ENCODE assay signal across 8 cellular contexts in the genomic region with DNA sequence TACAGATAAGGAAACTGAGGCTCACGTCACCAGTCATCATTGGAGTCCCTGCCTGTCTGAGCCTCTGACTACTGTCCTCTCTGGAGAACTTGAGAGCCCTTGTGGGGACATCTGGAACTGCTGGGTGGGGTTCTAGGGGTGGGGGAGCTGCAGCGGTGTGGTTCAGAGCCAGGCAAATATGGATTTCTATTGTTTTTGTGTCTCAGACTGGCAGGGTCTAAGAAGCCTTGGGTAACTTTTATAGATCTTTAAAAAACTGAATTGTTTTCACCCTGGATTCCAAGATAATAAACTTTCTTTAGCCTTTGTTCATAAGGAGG. TPM values are rescaled to one million over a fixed set of nuclear protein-coding genes. Genes with fewer than 3 reads are reported as not detected.
DNase-seq lines count a peak whose midpoint lies in the region; ATAC-seq and TF ChIP-seq lines count a peak whose summit lies in the region.

No MANE protein-coding gene starts in this region.

- WGBS in suprapubic skin = 55% methylated on average over 2 of the region's 2 CpGs

- intact Hi-C loops in Calu3 (cut with micrococcal nuclease; ENCODE audit: unreplicated experiment) (no loop called here), left cardiac atrium (cut with DNase I) (no loop called here)

- ATAC-seq in HG02798 (IDR thresholded peaks at IDR 0.05; ENCODE audit: poor library complexity, unreplicated experiment) = peak; percentile 25
- peak; percentile 23 to 46 for ATAC-seq in left cardiac atrium

- no peak for TF ChIP-seq EP300 in suprapubic skin (IDR thresholded peaks at IDR 0.05)

- H3K4me1 ChIP-seq in suprapubic skin = peaks cover 35% of the 10 kb centered on the region

- H3K9me3 ChIP-seq in suprapubic skin = no peaks in the 10 kb centered on the region

- H3K4me3 ChIP-seq in suprapubic skin = no peak overlapping the region

- no peak overlapping the region for H3K4me3 Mint-ChIP-seq in Calu3 (ENCODE audit: low read depth, unreplicated experiment)
- H3K4me3 Mint-ChIP-seq in activated CD4-positive, alpha-beta memory T cell treated with anti-CD3 and anti-CD28 coated beads, Interleukin-2, amount 10 ng/mL, durations not matched to agents 7 days and 5 days = no peak overlapping the region

- peaks cover 9% of the 10 kb centered on the region for H3K36me3 Mint-ChIP-seq in Calu3 (ENCODE audit: insufficient read depth, unreplicated experiment)
- no peaks in the 10 kb centered on the region for H3K36me3 Mint-ChIP-seq in activated CD4-positive, alpha-beta memory T cell treated with anti-CD3 and anti-CD28 coated beads, Interleukin-2, amount 10 ng/mL, durations not matched to agents 7 days and 5 days (ENCODE audit: low read depth)

- TF ChIP-seq CTCF in Calu3 (IDR thresholded peaks at IDR 0.05; ENCODE audit: unreplicated experiment) (peak; percentile 25), suprapubic skin (IDR thresholded peaks at IDR 0.05) (peak in 1 of 2 donors; percentile 30)

- H3K27me3 ChIP-seq in suprapubic skin = no peaks in the 10 kb centered on the region

- no TSS peak for BruUV-seq in Calu3 (replicated peaks; lab: Mats Ljungman, UMichigan)

- peak overlapping the region; percentile 60 for H3K27ac Mint-ChIP-seq in Calu3 (ENCODE audit: unreplicated experiment)
- peak overlapping the region; percentile 90 for H3K27ac Mint-ChIP-seq in activated CD4-positive, alpha-beta memory T cell treated with anti-CD3 and anti-CD28 coated beads, Interleukin-2, amount 10 ng/mL, durations not matched to agents 7 days and 5 days

- DNase-seq in Calu3 = no peak
- no peak for DNase-seq in activated CD4-positive, alpha-beta memory T cell treated with anti-CD3 and anti-CD28 coated beads, Interleukin-2, amount 10 ng/mL, durations not matched to agents 7 days and 5 days
- no peak for DNase-seq in left cardiac atrium
- no peak for DNase-seq in suprapubic skin (ENCODE audit: low spot score in 2 of 2)
- no peak for DNase-seq in activated CD4-positive, CD25-positive, alpha-beta regulatory T cell treated with anti-CD3 and anti-CD28 coated beads, Interleukin-2, amount 50 U/mL, for 72 hours
- DNase-seq in NCI-H1436 treated with DMSO at 0.1 percent for 48 hours (lab: John Stamatoyannopoulos, UW) = no peak
- DNase-seq in hypothalamus (lab: John Stamatoyannopoulos, UW) = no peak

- H3K27me3 Mint-ChIP-seq in Calu3 (ENCODE audit: unreplicated experiment) = no peaks in the 10 kb centered on the region
- H3K27me3 Mint-ChIP-seq in activated CD4-positive, alpha-beta memory T cell treated with anti-CD3 and anti-CD28 coated beads, Interleukin-2, amount 10 ng/mL, durations not matched to agents 7 days and 5 days = no peaks in the 10 kb centered on the region

- POLR2A ChIA-PET in activated CD4-positive, alpha-beta memory T cell treated with anti-CD3 and anti-CD28 coated beads, Interleukin-2, amount 10 ng/mL, durations not matched to agents 7 days and 5 days (lab: Charles Lee) = interaction anchor here (0.8 to 13.6 kb wide), 11 partner anchors 12 to 102 kb away, joined by 3 to 322 read pairs (median 4); a partner anchor contains a TSS

- no peaks in the 10 kb centered on the region for H3K9me3 Mint-ChIP-seq in Calu3 (ENCODE audit: low read depth, unreplicated experiment)
- H3K9me3 Mint-ChIP-seq in activated CD4-positive, alpha-beta memory T cell treated with anti-CD3 and anti-CD28 coated beads, Interleukin-2, amount 10 ng/mL, durations not matched to agents 7 days and 5 days = no peaks in the 10 kb centered on the region

- CTCF ChIA-PET in Calu3 (lab: Charles Lee) = interaction anchor here (0.8 to 2.3 kb wide), 7 partner anchors 9 to 114 kb away, joined by 3 to 9 read pairs (median 5); no protein-coding TSS in a partner anchor
- CTCF ChIA-PET in activated CD4-positive, alpha-beta memory T cell treated with anti-CD3 and anti-CD28 coated beads, Interleukin-2, amount 10 ng/mL, durations not matched to agents 7 days and 5 days (lab: Charles Lee) = interaction anchor here (0.8 to 2.7 kb wide), 12 partner anchors 8 to 254 kb away, joined by 3 to 16 read pairs (median 5); no protein-coding TSS in a partner anchor

- H3K36me3 ChIP-seq in suprapubic skin = no peaks in the 10 kb centered on the region

- no peak for TF ChIP-seq POLR2A in suprapubic skin (IDR thresholded peaks at IDR 0.05)

- H3K4me1 Mint-ChIP-seq in Calu3 (ENCODE audit: low read depth, unreplicated experiment) = peaks cover 63% of the 10 kb centered on the region
- H3K4me1 Mint-ChIP-seq in activated CD4-positive, alpha-beta memory T cell treated with anti-CD3 and anti-CD28 coated beads, Interleukin-2, amount 10 ng/mL, durations not matched to agents 7 days and 5 days = peaks cover 75% of the 10 kb centered on the region

- peak overlapping the region; percentile 56 for H3K27ac ChIP-seq in suprapubic skin

RNA-seq across cellular contexts. Expression of a gene that starts 46.9 kb away (rescaled TPM):
- 11.4 and 12.2 TPM in 2 replicates for total RNA-seq in Calu3 (2022)
- 10 to 100 TPM; 41.6 to 43.9 TPM for total RNA-seq in activated CD4-positive, alpha-beta memory T cell treated with anti-CD3 and anti-CD28 coated beads, Interleukin-2, amount 10 ng/mL, durations not matched to agents 7 days and 5 days
- 10 to 100 TPM; 15.7 to 25.0 TPM for total RNA-seq in left cardiac atrium
- total RNA-seq in suprapubic skin = 10 to 100 TPM; 11.3 to 30.4 (median 24.4) TPM
